Comparison of ENCODE assay signal across 10 cellular contexts in the genomic region with DNA sequence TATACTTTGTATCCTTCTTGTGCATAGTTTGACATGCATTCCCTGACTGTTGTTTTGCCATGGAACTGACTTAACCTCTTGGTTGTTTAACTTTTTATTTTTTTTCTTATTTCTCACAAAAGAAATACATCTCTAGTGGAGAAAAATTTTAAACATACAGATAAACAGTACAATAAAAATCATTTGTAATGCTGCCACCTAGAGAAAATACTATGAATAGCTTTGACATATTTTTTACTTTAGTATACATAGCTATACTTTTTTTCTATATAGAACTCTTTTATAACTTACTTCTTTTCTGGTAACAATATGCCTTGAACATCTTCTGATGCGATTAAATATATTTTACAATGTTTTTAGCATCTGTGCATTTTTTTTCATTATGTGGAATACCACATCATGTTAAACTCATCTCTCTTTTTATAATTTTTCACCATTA.
DNase-seq lines count a peak whose midpoint lies in the region; ATAC-seq, FAIRE-seq and TF ChIP-seq lines count a peak whose summit lies in the region.
"Had no signal": no experiment of that assay in that cellular context is flagged by ENCODE, and none has a peak within 500 bp of the region (broad histone marks: within the 10 kb centered on the region; RNA-seq: fewer than 3 reads in every experiment).

No MANE protein-coding gene starts in this region.

- ATAC-seq in GM21390 (IDR thresholded peaks at IDR 0.05; ENCODE audit: unreplicated experiment) (no peak), HG02798 (IDR thresholded peaks at IDR 0.05; ENCODE audit: poor library complexity, unreplicated experiment) (no peak), GM18505 (IDR thresholded peaks at IDR 0.05; ENCODE audit: unreplicated experiment) (no peak)

- H2AFZ ChIP-seq in GM23248 = peak overlapping the region; percentile 65

- peaks cover 50% of the 10 kb centered on the region for H3K4me1 ChIP-seq in GM23248 (ENCODE audit: insufficient read depth)
- H3K4me1 ChIP-seq in adipocyte (ENCODE audit: control insufficient read depth, insufficient read depth, low read length) = peaks cover 42% of the 10 kb centered on the region

- H3K79me2 ChIP-seq in GM23248 (ENCODE audit: insufficient read depth) = no peaks in the 10 kb centered on the region

- H3K4me2 ChIP-seq in GM23248 (ENCODE audit: unreplicated experiment) = peak overlapping the region; percentile 48

- H3K36me3 ChIP-seq in GM23248 (ENCODE audit: low read depth) (no peaks in the 10 kb centered on the region), adipocyte (ENCODE audit: control insufficient read depth, insufficient read depth, low read length, severe bottlenecking) (no peaks in the 10 kb centered on the region)

- in situ Hi-C loops in GM23248 (cut with MboI) = no loop called here

- H4K20me1 ChIP-seq in GM23248 (ENCODE audit: insufficient read depth) = no peaks in the 10 kb centered on the region

- no peaks in the 10 kb centered on the region for H3K9me2 ChIP-seq in GM23248 (ENCODE audit: insufficient read depth)

- H3K27ac ChIP-seq in GM23248 = peak overlapping the region; percentile 52

- no peaks in the 10 kb centered on the region for H3K27me3 ChIP-seq in GM23248 (replicated peaks; ENCODE audit: insufficient read depth)
- peaks cover 14% of the 10 kb centered on the region for H3K27me3 ChIP-seq in adipocyte (replicated peaks; ENCODE audit: control insufficient read depth, insufficient read depth, low read length)

- DNase-seq in GM23248 (peak; percentile 52), adipocyte (ENCODE audit: low read depth) (peak; percentile 79), kidney glomerular epithelial cell (lab: John Stamatoyannopoulos, UW) (peak; percentile 30), middle frontal gyrus (ENCODE audit: extremely low spot score, low spot score) (no peak)
- DNase-seq: activated CD4-positive, alpha-beta T cell treated with anti-CD3 and anti-CD28 coated beads, Interleukin-2, amount 50 U/mL, for 48 hours; NCI-H1048 had no signal

- no peak for TF ChIP-seq POLR2A in GM18505 (IDR thresholded peaks at IDR 0.05; ENCODE audit: borderline replicate concordance, extremely low read depth, insufficient read depth, insufficient read length)

- no peak overlapping the region for H3K4me3 ChIP-seq in GM23248
- no peak overlapping the region for H3K4me3 ChIP-seq in adipocyte (ENCODE audit: low read length)

- WGBS in GM23248 (ENCODE audit: low coverage in 1 of 2, low lambda C conversion rate in 2 of 2, missing lambda C conversion rate in 2 of 2), 2 experiments = 0 to 2% methylated on average over 1 of the region's 1 CpG

- peak; percentile 99 for FAIRE-seq in A204.1 (lab: Jason Lieb, UNC)

- peak overlapping the region; percentile 34 for H3K9ac ChIP-seq in GM23248
- peak overlapping the region; percentile 60 for H3K9ac ChIP-seq in adipocyte (ENCODE audit: low read length)

- peaks cover 34% of the 10 kb centered on the region for H3F3A ChIP-seq in GM23248 (ENCODE audit: insufficient read depth)

- no peaks in the 10 kb centered on the region for H3K9me3 ChIP-seq in GM23248 (ENCODE audit: low read depth)
- no peaks in the 10 kb centered on the region for H3K9me3 ChIP-seq in adipocyte (ENCODE audit: control insufficient read depth, low read length)
